In the genomic region with DNA sequence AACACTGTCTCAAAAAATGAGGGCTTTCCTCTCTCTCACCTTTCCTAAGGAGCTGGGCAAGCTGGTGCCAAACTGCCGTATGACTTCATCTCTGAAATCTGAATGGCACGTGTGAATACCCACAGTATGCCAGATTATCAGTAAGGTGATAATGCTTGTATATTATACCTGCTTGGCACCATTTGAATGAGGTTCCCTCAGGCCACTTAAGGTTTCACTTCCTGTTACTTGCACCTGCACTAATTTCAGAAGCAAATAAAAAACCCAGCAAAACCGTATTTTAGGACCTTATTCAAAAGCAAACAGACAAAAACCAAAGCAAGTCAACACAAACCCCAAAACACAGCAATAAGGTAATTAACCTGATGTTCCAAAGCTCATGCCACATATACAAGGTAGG, we compare ENCODE assay signal across 14 cellular contexts. TPM values are rescaled to one million over a fixed set of nuclear protein-coding genes. Genes with fewer than 3 reads are reported as not detected.
DNase-seq lines count a peak whose midpoint lies in the region; ATAC-seq and TF ChIP-seq lines count a peak whose summit lies in the region.
"Had no signal": no experiment of that assay in that cellular context is flagged by ENCODE, and none has a peak within 500 bp of the region (broad histone marks: within the 10 kb centered on the region; RNA-seq: fewer than 3 reads in every experiment).

No MANE protein-coding gene starts in this region.

- no peaks in the 10 kb centered on the region for H3K36me3 ChIP-seq in esophagus (ENCODE audit: control insufficient read depth in 2 of 2, insufficient read depth in 2 of 2, low read length in 1 of 2)
- H3K36me3 ChIP-seq in testis (ENCODE audit: low read depth, missing control alignments), result no peaks in the 10 kb centered on the region

- 46 to 49% methylated on average over 3 of the region's 3 CpGs for WGBS in esophagus, 2 donors
- WGBS in testis, 2 donors, result 87 to 89% methylated on average over 3 of the region's 3 CpGs

- H3K4me1 ChIP-seq in esophagus (ENCODE audit: control insufficient read depth in 2 of 2, insufficient read depth in 2 of 2, low read length in 1 of 2), result no peaks in the 10 kb centered on the region
- peaks cover 4% of the 10 kb centered on the region for H3K4me1 ChIP-seq in testis

- H3K36me3 Mint-ChIP-seq in activated CD4-positive, alpha-beta T cell treated with anti-CD3 and anti-CD28 coated beads, Interleukin-2, amount 10 ng/mL, durations not matched to agents 24 days and 14 days (ENCODE audit: low read depth), result peaks cover 6% of the 10 kb centered on the region

- H3K27me3 Mint-ChIP-seq in activated CD4-positive, alpha-beta T cell treated with anti-CD3 and anti-CD28 coated beads, Interleukin-2, amount 10 ng/mL, durations not matched to agents 24 days and 14 days, result no peaks in the 10 kb centered on the region

- no peak for TF ChIP-seq CTCF in testis (IDR thresholded peaks at IDR 0.05)
- TF ChIP-seq CTCF in coronary artery (IDR thresholded peaks at IDR 0.05), result no peak

- H3K27me3 ChIP-seq in esophagus (ENCODE audit: control insufficient read depth in 1 of 2, insufficient read depth in 2 of 2, low read length in 2 of 2), result no peaks in the 10 kb centered on the region
- H3K27me3 ChIP-seq in testis, result no peaks in the 10 kb centered on the region

- H3K27ac ChIP-seq in esophagus (ENCODE audit: low read depth in 2 of 2, low read length in 1 of 2) (peak overlapping the region; percentile 40 to 56), testis (no peak overlapping the region), coronary artery (no peak overlapping the region)

- peak; percentile 85 for ATAC-seq in GM18870 (IDR thresholded peaks at IDR 0.05; ENCODE audit: unreplicated experiment)
- ATAC-seq in GM21786 (IDR thresholded peaks at IDR 0.05; ENCODE audit: unreplicated experiment), result peak; percentile 88
- ATAC-seq in HG03432 (IDR thresholded peaks at IDR 0.05; ENCODE audit: unreplicated experiment), result peak; percentile 87
- no peak for ATAC-seq in activated CD4-positive, CD25-positive, alpha-beta regulatory T cell treated with anti-CD3 and anti-CD28 coated beads, Interleukin-2, amount 50 U/mL, for 24 hours

- H3K27ac Mint-ChIP-seq in activated CD4-positive, alpha-beta T cell treated with anti-CD3 and anti-CD28 coated beads, Interleukin-2, amount 10 ng/mL, durations not matched to agents 24 days and 14 days, result no peak overlapping the region
- H3K27ac Mint-ChIP-seq: HFFc6 had no signal

- peaks cover 4% of the 10 kb centered on the region for H3K9me3 Mint-ChIP-seq in activated CD4-positive, alpha-beta T cell treated with anti-CD3 and anti-CD28 coated beads, Interleukin-2, amount 10 ng/mL, durations not matched to agents 24 days and 14 days
- H3K9me3 Mint-ChIP-seq: HFFc6 had no signal

- intact Hi-C loops in activated CD4-positive, alpha-beta T cell treated with anti-CD3 and anti-CD28 coated beads, Interleukin-2, amount 10 ng/mL, durations not matched to agents 24 days and 14 days (cut with micrococcal nuclease), result no loop called here
- intact Hi-C loops in testis (cut with DNase I; ENCODE audit: low total_unique reads), result no loop called here

- no peak overlapping the region for H3K4me3 ChIP-seq in esophagus (ENCODE audit: low read depth in 1 of 2, low read length in 2 of 2)
- no peak overlapping the region for H3K4me3 ChIP-seq in testis
- H3K4me3 ChIP-seq in coronary artery, result no peak overlapping the region

- H3K4me3 Mint-ChIP-seq in activated CD4-positive, alpha-beta T cell treated with anti-CD3 and anti-CD28 coated beads, Interleukin-2, amount 10 ng/mL, durations not matched to agents 24 days and 14 days, result no peak overlapping the region
- H3K4me3 Mint-ChIP-seq: HFFc6 had no signal

- no peak for TF ChIP-seq POLR2A in testis (IDR thresholded peaks at IDR 0.05)

- DNase-seq in activated CD4-positive, alpha-beta T cell treated with anti-CD3 and anti-CD28 coated beads, Interleukin-2, amount 10 ng/mL, durations not matched to agents 24 days and 14 days, result no peak
- no peak for DNase-seq in testis
- DNase-seq in coronary artery (ENCODE audit: low spot score), result no peak
- DNase-seq: activated T-cell treated with anti-CD3 and anti-CD28 coated beads, Interleukin-2, amount 50 U/mL, for 1 hour; cortex of kidney; DMS153; HFFc6; NCI-H1694; nucleus accumbens had no signal

- H3K9me3 ChIP-seq in esophagus (ENCODE audit: control insufficient read depth in 2 of 2, insufficient read depth in 1 of 2, low read depth in 1 of 2, low read length in 1 of 2) (no peaks in the 10 kb centered on the region), testis (no peaks in the 10 kb centered on the region)

- H3K4me1 Mint-ChIP-seq in activated CD4-positive, alpha-beta T cell treated with anti-CD3 and anti-CD28 coated beads, Interleukin-2, amount 10 ng/mL, durations not matched to agents 24 days and 14 days, result peaks cover 6% of the 10 kb centered on the region

RNA-seq across cellular contexts. Expression of a gene that starts 19.7 kb away (rescaled TPM):
- polyA plus RNA-seq in esophagus (10 to 100 TPM; 10.7 to 20.4 TPM), testis (ENCODE audit: insufficient read depth, low read depth, low replicate concordance) (37.8 TPM)
- 102 and 110 TPM in 2 replicates for total RNA-seq in activated CD4-positive, alpha-beta T cell treated with anti-CD3 and anti-CD28 coated beads, Interleukin-2, amount 10 ng/mL, durations not matched to agents 24 days and 14 days
- 100 to 1,000 TPM in 1 of 2 donors, 10 to 100 TPM in 1; 75.9 to 105 TPM for total RNA-seq in testis

Comparison
In these comparisons a context has a peak if more than half of its experiments do, and no peak if none do; other contexts are left out.
1. ATAC-seq: peak in GM18870 (single experiment), GM21786 (single experiment) and HG03432 (single experiment); none in activated CD4-positive, CD25-positive, alpha-beta regulatory T cell treated with anti-CD3 and anti-CD28 coated beads, Interleukin-2, amount 50 U/mL, for 24 hours (0 of 2).
2. H3K27ac ChIP-seq: peak in esophagus (2 of 2); none in testis (0 of 2) and coronary artery (0 of 2).